2 cellular contexts compared by ENCODE assay signal in the genomic region with DNA sequence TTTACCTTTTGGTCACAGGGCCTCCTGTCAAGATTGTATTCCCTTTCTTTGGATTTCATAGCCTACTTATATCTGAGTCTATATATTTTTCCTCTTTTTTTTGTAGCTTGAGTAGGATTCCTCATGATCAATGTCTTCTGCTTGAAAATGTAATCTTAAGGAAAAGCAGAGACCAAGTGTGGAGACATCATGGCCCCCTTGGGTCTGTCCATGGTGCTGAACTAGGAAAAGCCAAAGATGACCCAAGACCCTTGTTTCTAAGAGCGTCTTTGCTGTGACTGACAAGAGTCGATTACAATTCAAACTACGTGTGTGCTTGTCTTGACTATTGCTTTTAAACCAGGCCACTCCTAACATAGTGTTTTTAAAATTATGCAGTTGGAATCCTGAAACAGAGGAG.
TF ChIP-seq lines count a peak whose summit lies in the region.

No MANE protein-coding gene starts in this region.

TF ChIP-seq in SK-N-SH treated with all-trans-retinoic acid at 6 μM for 48 hours, 23 proteins besides CTCF, POLR2A, EP300 and RAD21 (continued from another document):
- TF ChIP-seq, protein P1, sequence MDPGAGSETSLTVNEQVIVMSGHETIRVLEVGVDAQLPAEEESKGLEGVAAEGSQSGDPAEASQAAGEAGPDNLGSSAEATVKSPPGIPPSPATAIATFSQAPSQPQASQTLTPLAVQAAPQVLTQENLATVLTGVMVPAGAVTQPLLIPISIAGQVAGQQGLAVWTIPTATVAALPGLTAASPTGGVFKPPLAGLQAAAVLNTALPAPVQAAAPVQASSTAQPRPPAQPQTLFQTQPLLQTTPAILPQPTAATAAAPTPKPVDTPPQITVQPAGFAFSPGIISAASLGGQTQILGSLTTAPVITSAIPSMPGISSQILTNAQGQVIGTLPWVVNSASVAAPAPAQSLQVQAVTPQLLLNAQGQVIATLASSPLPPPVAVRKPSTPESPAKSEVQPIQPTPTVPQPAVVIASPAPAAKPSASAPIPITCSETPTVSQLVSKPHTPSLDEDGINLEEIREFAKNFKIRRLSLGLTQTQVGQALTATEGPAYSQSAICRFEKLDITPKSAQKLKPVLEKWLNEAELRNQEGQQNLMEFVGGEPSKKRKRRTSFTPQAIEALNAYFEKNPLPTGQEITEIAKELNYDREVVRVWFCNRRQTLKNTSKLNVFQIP (CRISPR knock-in tag; IDR thresholded peaks at IDR 0.05; ENCODE audit: borderline replicate concordance, low read depth), result no peak
- no peak for TF ChIP-seq SNAI2 (CRISPR knock-in tag; IDR thresholded peaks at IDR 0.05)

TF ChIP-seq in GM12878, 131 proteins besides CTCF, POLR2A, EP300 and RAD21 (continued from another document):
- TF ChIP-seq STAT1 (conservative IDR thresholded peaks at IDR 0.05), result no peak
- peak; percentile 77 for TF ChIP-seq YY1 (IDR thresholded peaks at IDR 0.05; ENCODE audit: low read depth, low read length)
- TF ChIP-seq MTA2 (IDR thresholded peaks at IDR 0.05; ENCODE audit: low read depth), result no peak
- TF ChIP-seq FOXK2 (IDR thresholded peaks at IDR 0.05), result no peak
- TF ChIP-seq, protein P2, sequence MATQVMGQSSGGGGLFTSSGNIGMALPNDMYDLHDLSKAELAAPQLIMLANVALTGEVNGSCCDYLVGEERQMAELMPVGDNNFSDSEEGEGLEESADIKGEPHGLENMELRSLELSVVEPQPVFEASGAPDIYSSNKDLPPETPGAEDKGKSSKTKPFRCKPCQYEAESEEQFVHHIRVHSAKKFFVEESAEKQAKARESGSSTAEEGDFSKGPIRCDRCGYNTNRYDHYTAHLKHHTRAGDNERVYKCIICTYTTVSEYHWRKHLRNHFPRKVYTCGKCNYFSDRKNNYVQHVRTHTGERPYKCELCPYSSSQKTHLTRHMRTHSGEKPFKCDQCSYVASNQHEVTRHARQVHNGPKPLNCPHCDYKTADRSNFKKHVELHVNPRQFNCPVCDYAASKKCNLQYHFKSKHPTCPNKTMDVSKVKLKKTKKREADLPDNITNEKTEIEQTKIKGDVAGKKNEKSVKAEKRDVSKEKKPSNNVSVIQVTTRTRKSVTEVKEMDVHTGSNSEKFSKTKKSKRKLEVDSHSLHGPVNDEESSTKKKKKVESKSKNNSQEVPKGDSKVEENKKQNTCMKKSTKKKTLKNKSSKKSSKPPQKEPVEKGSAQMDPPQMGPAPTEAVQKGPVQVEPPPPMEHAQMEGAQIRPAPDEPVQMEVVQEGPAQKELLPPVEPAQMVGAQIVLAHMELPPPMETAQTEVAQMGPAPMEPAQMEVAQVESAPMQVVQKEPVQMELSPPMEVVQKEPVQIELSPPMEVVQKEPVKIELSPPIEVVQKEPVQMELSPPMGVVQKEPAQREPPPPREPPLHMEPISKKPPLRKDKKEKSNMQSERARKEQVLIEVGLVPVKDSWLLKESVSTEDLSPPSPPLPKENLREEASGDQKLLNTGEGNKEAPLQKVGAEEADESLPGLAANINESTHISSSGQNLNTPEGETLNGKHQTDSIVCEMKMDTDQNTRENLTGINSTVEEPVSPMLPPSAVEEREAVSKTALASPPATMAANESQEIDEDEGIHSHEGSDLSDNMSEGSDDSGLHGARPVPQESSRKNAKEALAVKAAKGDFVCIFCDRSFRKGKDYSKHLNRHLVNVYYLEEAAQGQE (IDR thresholded peaks at IDR 0.05; ENCODE audit: low read depth, low read length), result peak; percentile 89
- no peak for TF ChIP-seq NFXL1 (IDR thresholded peaks at IDR 0.05; ENCODE audit: borderline replicate concordance)
- TF ChIP-seq, protein P3, sequence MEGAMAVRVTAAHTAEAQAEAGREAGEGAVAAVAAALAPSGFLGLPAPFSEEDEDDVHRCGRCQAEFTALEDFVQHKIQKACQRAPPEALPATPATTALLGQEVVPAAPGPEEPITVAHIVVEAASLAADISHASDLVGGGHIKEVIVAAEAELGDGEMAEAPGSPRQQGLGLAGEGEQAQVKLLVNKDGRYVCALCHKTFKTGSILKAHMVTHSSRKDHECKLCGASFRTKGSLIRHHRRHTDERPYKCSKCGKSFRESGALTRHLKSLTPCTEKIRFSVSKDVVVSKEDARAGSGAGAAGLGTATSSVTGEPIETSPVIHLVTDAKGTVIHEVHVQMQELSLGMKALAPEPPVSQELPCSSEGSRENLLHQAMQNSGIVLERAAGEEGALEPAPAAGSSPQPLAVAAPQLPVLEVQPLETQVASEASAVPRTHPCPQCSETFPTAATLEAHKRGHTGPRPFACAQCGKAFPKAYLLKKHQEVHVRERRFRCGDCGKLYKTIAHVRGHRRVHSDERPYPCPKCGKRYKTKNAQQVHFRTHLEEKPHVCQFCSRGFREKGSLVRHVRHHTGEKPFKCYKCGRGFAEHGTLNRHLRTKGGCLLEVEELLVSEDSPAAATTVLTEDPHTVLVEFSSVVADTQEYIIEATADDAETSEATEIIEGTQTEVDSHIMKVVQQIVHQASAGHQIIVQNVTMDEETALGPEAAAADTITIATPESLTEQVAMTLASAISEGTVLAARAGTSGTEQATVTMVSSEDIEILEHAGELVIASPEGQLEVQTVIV (IDR thresholded peaks at IDR 0.05; ENCODE audit: borderline replicate concordance, partially characterized antibody), result no peak
